Comparison of ENCODE assay signal across 8 cellular contexts in genomic region chr21:32392299-32392879, GRCh38. TPM values are rescaled to one million over a fixed set of nuclear protein-coding genes. Genes with fewer than 3 reads are reported as not detected.
DNase-seq lines count a peak whose midpoint lies in the region; ATAC-seq, FAIRE-seq and TF ChIP-seq lines count a peak whose summit lies in the region.

No MANE protein-coding gene starts in this region.

- H3K27ac ChIP-seq in duodenal mucosa (ENCODE audit: low read depth, low read length) (no peak overlapping the region), muscle layer of duodenum (ENCODE audit: low read length) (no peak overlapping the region)

- no peaks in the 10 kb centered on the region for H3K27me3 ChIP-seq in NT2/D1 (ENCODE audit: insufficient read depth, insufficient read length)
- H3K27me3 ChIP-seq in duodenal mucosa (ENCODE audit: control insufficient read depth in 1 of 2, insufficient read depth in 2 of 2, low read length in 2 of 2), result no peaks in the 10 kb centered on the region
- no peaks in the 10 kb centered on the region for H3K27me3 ChIP-seq in muscle layer of duodenum (ENCODE audit: low read depth, low read length)

- H3K9ac ChIP-seq in NT2/D1 (ENCODE audit: insufficient read length, low read depth), result peak overlapping the region; percentile 94
- peak overlapping the region; percentile 1 to 33 for H3K9ac ChIP-seq in duodenal mucosa (ENCODE audit: low read depth in 1 of 2, low read length in 2 of 2)

- no peak for TF ChIP-seq CTCF in AG09309 (IDR thresholded peaks at IDR 0.05; ENCODE audit: control insufficient read depth, insufficient read depth, low read depth, low read length, missing control alignments)

- H3K4me1 ChIP-seq in NT2/D1 (ENCODE audit: insufficient read depth, insufficient read length) (peaks cover 6% of the 10 kb centered on the region), duodenal mucosa (ENCODE audit: control insufficient read depth in 1 of 2, insufficient read depth in 2 of 2, low read length in 2 of 2) (peaks cover 15 to 24% of the 10 kb centered on the region in 2 donors), muscle layer of duodenum (ENCODE audit: control insufficient read depth in 1 of 2, insufficient read depth in 2 of 2, low read length in 2 of 2) (peaks cover 0 to 17% of the 10 kb centered on the region in 2 donors)

- no peak for FAIRE-seq in GM12892 (lab: Jason Lieb, UNC)

- no peaks in the 10 kb centered on the region for H3K9me3 ChIP-seq in NT2/D1 (ENCODE audit: insufficient read depth, low read length)
- no peaks in the 10 kb centered on the region for H3K9me3 ChIP-seq in duodenal mucosa (ENCODE audit: control insufficient read depth in 1 of 2, low read length in 2 of 2)
- no peaks in the 10 kb centered on the region for H3K9me3 ChIP-seq in muscle layer of duodenum (ENCODE audit: control insufficient read depth in 1 of 2, low read length in 2 of 2)

- peak overlapping the region; percentile 66 for H3K4me3 ChIP-seq in AG09309 (ENCODE audit: control insufficient read depth, low read depth, low read length)
- H3K4me3 ChIP-seq in NT2/D1 (ENCODE audit: insufficient read length, low read depth), result peak overlapping the region; percentile 91
- H3K4me3 ChIP-seq in duodenal mucosa (ENCODE audit: low read depth in 1 of 2, low read length in 2 of 2), result peak overlapping the region; percentile 71 to 96
- H3K4me3 ChIP-seq in muscle layer of duodenum (ENCODE audit: low read depth in 1 of 2, low read length in 2 of 2), result peak overlapping the region; percentile 81 to 100

- H3K36me3 ChIP-seq in NT2/D1 (ENCODE audit: insufficient read depth, insufficient read length, low read length) (peaks cover 35% of the 10 kb centered on the region), duodenal mucosa (ENCODE audit: control insufficient read depth in 1 of 2, insufficient read depth in 2 of 2, low read length in 2 of 2) (no peaks in the 10 kb centered on the region), muscle layer of duodenum (ENCODE audit: control insufficient read depth in 1 of 2, insufficient read depth in 2 of 2, low read length in 2 of 2) (peaks cover 4 to 6% of the 10 kb centered on the region in 2 donors)

- ATAC-seq in GM21390 (IDR thresholded peaks at IDR 0.05; ENCODE audit: unreplicated experiment) (peak; percentile 32), GM19324 (IDR thresholded peaks at IDR 0.05; ENCODE audit: low FRiP score, unreplicated experiment) (no peak)

- no peak for TF ChIP-seq POLR2A in GM12892 (IDR thresholded peaks at IDR 0.05; ENCODE audit: low read depth, low read length)

- DNase-seq in AG09309 (ENCODE audit: low read depth) (no peak), NT2/D1 (ENCODE audit: low read depth, low spot score) (no peak), GM12892 (ENCODE audit: insufficient read length) (no peak), NCI-H2029 treated with DMSO at 0.1 percent for 48 hours (lab: John Stamatoyannopoulos, UW) (no peak)

RNA-seq across cellular contexts. Expression of gene URB1, which starts 0.4 kb away (rescaled TPM):
- polyA plus RNA-seq in GM12892 (2012; ENCODE audit: missing spikeins), result 5.2 TPM

RNA-seq across cellular contexts. Expression of gene EVA1C, which starts 20.1 kb away (rescaled TPM):
- polyA plus RNA-seq in GM12892 (2012; ENCODE audit: missing spikeins), result not detected
